In the genomic region with DNA sequence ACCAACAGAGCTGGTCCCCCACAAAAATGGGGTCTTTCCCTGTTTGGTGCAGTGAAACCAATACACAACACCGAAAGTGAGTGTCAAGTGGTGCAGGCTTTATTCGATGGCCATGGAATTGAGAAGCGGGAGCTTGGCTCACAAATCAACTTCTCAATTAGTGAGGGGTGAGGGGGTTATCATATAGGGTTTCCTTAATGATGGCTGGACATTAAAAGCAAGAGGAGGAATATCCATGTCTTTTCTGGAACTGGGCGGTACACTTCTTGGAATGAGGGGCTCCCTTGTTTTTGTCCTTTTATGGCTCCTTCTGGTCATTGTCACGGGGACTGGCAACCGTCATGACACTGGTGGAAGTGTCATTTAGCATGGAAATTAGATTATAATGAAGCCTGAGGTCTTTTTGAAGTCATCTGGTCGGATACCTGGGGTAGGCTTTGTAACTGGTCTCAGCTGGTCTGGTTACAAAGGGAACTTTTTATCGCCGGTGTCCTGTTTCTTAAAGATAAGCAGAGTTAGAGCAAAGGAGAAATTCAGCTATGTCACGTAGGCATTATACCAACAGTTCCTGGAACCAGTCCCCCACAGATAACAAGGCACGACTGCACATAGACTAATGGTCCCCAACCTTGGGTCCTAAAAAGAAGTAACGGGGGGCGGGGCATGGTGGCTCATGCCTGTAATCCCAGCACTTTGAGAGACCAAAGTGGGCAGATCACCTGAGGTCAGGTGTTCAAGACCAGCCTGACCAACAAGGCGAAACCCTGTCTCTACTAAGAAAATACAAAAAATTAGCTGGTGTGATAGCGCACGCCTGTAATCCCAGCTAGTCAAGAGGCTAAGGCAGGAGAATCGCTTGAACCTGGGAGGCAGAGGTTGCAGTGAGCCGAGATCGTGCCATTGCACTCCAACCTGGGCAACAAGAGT, we compare ENCODE assay signal across 1 cellular context.
A peak's percentile ranks its signal among the peaks of the same experiment; 100 is the strongest.
TF ChIP-seq lines count a peak whose summit lies in the region.

No MANE protein-coding gene starts in this region.

TF ChIP-seq in K562, 482 proteins besides CTCF, POLR2A, EP300 and RAD21 (continued from another document and continues in another):
- TF ChIP-seq, protein P1, sequence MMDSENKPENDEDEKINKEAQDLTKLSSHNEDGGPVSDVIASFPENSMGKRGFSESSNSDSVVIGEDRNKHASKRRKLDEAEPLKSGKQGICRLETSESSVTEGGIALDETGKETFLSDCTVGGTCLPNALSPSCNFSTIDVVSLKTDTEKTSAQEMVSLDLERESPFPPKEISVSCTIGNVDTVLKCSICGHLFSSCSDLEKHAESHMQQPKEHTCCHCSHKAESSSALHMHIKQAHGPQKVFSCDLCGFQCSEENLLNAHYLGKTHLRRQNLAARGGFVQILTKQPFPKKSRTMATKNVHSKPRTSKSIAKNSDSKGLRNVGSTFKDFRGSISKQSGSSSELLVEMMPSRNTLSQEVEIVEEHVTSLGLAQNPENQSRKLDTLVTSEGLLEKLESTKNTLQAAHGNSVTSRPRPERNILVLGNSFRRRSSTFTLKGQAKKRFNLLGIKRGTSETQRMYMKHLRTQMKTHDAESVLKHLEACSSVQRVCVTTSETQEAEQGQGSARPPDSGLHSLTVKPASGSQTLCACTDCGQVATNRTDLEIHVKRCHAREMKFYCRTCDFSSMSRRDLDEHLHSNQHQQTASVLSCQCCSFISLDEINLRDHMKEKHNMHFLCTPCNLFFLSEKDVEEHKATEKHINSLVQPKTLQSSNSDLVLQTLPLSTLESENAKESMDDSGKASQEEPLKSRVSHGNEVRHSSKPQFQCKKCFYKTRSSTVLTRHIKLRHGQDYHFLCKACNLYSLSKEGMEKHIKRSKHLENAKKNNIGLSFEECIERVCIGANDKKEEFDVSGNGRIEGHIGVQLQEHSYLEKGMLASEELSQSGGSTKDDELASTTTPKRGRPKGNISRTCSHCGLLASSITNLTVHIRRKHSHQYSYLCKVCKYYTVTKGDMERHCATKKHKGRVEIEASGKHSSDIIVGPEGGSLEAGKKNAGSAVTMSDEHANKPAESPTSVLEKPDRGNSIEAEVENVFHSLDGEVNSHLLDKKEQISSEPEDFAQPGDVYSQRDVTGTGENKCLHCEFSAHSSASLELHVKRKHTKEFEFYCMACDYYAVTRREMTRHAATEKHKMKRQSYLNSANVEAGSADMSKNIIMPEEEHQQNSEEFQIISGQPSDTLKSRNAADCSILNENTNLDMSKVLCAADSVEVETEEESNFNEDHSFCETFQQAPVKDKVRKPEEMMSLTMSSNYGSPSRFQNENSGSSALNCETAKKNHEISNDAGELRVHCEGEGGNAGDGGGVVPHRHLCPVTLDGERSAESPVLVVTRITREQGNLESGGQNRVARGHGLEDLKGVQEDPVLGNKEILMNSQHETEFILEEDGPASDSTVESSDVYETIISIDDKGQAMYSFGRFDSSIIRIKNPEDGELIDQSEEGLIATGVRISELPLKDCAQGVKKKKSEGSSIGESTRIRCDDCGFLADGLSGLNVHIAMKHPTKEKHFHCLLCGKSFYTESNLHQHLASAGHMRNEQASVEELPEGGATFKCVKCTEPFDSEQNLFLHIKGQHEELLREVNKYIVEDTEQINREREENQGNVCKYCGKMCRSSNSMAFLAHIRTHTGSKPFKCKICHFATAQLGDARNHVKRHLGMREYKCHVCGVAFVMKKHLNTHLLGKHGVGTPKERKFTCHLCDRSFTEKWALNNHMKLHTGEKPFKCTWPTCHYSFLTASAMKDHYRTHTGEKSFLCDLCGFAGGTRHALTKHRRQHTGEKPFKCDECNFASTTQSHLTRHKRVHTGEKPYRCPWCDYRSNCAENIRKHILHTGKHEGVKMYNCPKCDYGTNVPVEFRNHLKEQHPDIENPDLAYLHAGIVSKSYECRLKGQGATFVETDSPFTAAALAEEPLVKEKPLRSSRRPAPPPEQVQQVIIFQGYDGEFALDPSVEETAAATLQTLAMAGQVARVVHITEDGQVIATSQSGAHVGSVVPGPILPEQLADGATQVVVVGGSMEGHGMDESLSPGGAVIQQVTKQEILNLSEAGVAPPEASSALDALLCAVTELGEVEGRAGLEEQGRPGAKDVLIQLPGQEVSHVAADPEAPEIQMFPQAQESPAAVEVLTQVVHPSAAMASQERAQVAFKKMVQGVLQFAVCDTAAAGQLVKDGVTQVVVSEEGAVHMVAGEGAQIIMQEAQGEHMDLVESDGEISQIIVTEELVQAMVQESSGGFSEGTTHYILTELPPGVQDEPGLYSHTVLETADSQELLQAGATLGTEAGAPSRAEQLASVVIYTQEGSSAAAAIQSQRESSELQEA (IDR thresholded peaks at IDR 0.05; ENCODE audit: low read depth) = no peak
- no peak for TF ChIP-seq HNRNPK (IDR thresholded peaks at IDR 0.05; ENCODE audit: low read depth, low read length, poor library complexity, severe bottlenecking)
- no peak for TF ChIP-seq KDM4B (IDR thresholded peaks at IDR 0.05; ENCODE audit: borderline replicate concordance in 2 of 2, low read depth in 1 of 2)
- 0 out of 2 replicates have a peak, but pooled peaks have one; percentile 59 for TF ChIP-seq ETV1 (tag; conservative IDR thresholded peaks at IDR 0.05; ENCODE audit: low read depth)
- TF ChIP-seq TFAM (CRISPR knock-in tag; conservative IDR thresholded peaks at IDR 0.05) = no peak
- no peak for TF ChIP-seq PURB (CRISPR knock-in tag; IDR thresholded peaks at IDR 0.05; ENCODE audit: low read depth)
- TF ChIP-seq, protein P2, sequence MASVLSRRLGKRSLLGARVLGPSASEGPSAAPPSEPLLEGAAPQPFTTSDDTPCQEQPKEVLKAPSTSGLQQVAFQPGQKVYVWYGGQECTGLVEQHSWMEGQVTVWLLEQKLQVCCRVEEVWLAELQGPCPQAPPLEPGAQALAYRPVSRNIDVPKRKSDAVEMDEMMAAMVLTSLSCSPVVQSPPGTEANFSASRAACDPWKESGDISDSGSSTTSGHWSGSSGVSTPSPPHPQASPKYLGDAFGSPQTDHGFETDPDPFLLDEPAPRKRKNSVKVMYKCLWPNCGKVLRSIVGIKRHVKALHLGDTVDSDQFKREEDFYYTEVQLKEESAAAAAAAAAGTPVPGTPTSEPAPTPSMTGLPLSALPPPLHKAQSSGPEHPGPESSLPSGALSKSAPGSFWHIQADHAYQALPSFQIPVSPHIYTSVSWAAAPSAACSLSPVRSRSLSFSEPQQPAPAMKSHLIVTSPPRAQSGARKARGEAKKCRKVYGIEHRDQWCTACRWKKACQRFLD (CRISPR knock-in tag; IDR thresholded peaks at IDR 0.05) = peak; percentile 89
- TF ChIP-seq ZNF75A (CRISPR knock-in tag; IDR thresholded peaks at IDR 0.05) = peak; percentile 29; the same call in 1 of the 2 replicates
- TF ChIP-seq, protein P3, sequence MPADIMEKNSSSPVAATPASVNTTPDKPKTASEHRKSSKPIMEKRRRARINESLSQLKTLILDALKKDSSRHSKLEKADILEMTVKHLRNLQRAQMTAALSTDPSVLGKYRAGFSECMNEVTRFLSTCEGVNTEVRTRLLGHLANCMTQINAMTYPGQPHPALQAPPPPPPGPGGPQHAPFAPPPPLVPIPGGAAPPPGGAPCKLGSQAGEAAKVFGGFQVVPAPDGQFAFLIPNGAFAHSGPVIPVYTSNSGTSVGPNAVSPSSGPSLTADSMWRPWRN (IDR thresholded peaks at IDR 0.05; ENCODE audit: low read depth) = peak; percentile 66; the same call in 1 of the 2 replicates
- TF ChIP-seq, protein P4, sequence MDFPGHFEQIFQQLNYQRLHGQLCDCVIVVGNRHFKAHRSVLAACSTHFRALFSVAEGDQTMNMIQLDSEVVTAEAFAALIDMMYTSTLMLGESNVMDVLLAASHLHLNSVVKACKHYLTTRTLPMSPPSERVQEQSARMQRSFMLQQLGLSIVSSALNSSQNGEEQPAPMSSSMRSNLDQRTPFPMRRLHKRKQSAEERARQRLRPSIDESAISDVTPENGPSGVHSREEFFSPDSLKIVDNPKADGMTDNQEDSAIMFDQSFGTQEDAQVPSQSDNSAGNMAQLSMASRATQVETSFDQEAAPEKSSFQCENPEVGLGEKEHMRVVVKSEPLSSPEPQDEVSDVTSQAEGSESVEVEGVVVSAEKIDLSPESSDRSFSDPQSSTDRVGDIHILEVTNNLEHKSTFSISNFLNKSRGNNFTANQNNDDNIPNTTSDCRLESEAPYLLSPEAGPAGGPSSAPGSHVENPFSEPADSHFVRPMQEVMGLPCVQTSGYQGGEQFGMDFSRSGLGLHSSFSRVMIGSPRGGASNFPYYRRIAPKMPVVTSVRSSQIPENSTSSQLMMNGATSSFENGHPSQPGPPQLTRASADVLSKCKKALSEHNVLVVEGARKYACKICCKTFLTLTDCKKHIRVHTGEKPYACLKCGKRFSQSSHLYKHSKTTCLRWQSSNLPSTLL (IDR thresholded peaks at IDR 0.05) = no peak
- TF ChIP-seq, protein P5, sequence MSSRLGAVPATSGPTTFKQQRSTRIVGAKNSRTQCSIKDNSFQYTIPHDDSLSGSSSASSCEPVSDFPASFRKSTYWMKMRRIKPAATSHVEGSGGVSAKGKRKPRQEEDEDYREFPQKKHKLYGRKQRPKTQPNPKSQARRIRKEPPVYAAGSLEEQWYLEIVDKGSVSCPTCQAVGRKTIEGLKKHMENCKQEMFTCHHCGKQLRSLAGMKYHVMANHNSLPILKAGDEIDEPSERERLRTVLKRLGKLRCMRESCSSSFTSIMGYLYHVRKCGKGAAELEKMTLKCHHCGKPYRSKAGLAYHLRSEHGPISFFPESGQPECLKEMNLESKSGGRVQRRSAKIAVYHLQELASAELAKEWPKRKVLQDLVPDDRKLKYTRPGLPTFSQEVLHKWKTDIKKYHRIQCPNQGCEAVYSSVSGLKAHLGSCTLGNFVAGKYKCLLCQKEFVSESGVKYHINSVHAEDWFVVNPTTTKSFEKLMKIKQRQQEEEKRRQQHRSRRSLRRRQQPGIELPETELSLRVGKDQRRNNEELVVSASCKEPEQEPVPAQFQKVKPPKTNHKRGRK (tag; IDR thresholded peaks at IDR 0.05) = no peak
- peak; percentile 49 for TF ChIP-seq ZNF239 (CRISPR knock-in tag; IDR thresholded peaks at IDR 0.05)
- TF ChIP-seq CXXC5 (CRISPR knock-in tag; IDR thresholded peaks at IDR 0.05) = peak; percentile 95
- TF ChIP-seq CREM (IDR thresholded peaks at IDR 0.05; ENCODE audit: low read depth) = peak; percentile 81
- TF ChIP-seq KAT7 (CRISPR knock-in tag; IDR thresholded peaks at IDR 0.05; ENCODE audit: borderline replicate concordance) = peak; percentile 61; the same call in 1 of the 2 replicates
- TF ChIP-seq, protein P6, sequence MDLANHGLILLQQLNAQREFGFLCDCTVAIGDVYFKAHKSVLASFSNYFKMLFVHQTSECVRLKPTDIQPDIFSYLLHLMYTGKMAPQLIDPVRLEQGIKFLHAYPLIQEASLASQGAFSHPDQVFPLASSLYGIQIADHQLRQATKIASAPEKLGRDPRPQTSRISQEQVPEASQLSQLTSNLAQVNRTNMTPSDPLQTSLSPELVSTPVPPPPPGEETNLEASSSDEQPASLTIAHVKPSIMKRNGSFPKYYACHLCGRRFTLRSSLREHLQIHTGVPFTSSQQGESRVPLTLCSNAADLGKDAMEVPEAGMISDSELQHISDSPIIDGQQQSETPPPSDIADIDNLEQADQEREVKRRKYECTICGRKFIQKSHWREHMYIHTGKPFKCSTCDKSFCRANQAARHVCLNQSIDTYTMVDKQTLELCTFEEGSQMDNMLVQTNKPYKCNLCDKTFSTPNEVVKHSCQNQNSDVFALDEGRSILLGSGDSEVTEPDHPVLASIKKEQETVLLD (IDR thresholded peaks at IDR 0.05) = peak; percentile 91
- no peak for TF ChIP-seq POLR2G (IDR thresholded peaks at IDR 0.05; ENCODE audit: low read depth, low read length)
- TF ChIP-seq TEAD4 (IDR thresholded peaks at IDR 0.05; ENCODE audit: low read length) = peak; percentile 97
- no peak for TF ChIP-seq TEAD4 (CRISPR knock-in tag; IDR thresholded peaks at IDR 0.05; ENCODE audit: borderline replicate concordance)
- TF ChIP-seq, protein P7, sequence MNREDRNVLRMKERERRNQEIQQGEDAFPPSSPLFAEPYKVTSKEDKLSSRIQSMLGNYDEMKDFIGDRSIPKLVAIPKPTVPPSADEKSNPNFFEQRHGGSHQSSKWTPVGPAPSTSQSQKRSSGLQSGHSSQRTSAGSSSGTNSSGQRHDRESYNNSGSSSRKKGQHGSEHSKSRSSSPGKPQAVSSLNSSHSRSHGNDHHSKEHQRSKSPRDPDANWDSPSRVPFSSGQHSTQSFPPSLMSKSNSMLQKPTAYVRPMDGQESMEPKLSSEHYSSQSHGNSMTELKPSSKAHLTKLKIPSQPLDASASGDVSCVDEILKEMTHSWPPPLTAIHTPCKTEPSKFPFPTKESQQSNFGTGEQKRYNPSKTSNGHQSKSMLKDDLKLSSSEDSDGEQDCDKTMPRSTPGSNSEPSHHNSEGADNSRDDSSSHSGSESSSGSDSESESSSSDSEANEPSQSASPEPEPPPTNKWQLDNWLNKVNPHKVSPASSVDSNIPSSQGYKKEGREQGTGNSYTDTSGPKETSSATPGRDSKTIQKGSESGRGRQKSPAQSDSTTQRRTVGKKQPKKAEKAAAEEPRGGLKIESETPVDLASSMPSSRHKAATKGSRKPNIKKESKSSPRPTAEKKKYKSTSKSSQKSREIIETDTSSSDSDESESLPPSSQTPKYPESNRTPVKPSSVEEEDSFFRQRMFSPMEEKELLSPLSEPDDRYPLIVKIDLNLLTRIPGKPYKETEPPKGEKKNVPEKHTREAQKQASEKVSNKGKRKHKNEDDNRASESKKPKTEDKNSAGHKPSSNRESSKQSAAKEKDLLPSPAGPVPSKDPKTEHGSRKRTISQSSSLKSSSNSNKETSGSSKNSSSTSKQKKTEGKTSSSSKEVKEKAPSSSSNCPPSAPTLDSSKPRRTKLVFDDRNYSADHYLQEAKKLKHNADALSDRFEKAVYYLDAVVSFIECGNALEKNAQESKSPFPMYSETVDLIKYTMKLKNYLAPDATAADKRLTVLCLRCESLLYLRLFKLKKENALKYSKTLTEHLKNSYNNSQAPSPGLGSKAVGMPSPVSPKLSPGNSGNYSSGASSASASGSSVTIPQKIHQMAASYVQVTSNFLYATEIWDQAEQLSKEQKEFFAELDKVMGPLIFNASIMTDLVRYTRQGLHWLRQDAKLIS (CRISPR knock-in tag; IDR thresholded peaks at IDR 0.05) = peak; percentile 84; the same call in 1 of the 2 replicates
- no peak for TF ChIP-seq ZNF174 (CRISPR knock-in tag; IDR thresholded peaks at IDR 0.05)
- TF ChIP-seq, protein P8, sequence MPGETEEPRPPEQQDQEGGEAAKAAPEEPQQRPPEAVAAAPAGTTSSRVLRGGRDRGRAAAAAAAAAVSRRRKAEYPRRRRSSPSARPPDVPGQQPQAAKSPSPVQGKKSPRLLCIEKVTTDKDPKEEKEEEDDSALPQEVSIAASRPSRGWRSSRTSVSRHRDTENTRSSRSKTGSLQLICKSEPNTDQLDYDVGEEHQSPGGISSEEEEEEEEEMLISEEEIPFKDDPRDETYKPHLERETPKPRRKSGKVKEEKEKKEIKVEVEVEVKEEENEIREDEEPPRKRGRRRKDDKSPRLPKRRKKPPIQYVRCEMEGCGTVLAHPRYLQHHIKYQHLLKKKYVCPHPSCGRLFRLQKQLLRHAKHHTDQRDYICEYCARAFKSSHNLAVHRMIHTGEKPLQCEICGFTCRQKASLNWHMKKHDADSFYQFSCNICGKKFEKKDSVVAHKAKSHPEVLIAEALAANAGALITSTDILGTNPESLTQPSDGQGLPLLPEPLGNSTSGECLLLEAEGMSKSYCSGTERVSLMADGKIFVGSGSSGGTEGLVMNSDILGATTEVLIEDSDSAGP (CRISPR knock-in tag; IDR thresholded peaks at IDR 0.05) = no peak
- TF ChIP-seq ZNF384 (IDR thresholded peaks at IDR 0.05; ENCODE audit: low read depth, low read length) = peak; percentile 48; the same call in 1 of the 2 replicates
- no peak for TF ChIP-seq PTBP1 (IDR thresholded peaks at IDR 0.05; ENCODE audit: low read depth, low read length)
- no peak for TF ChIP-seq ZNF785 (CRISPR knock-in tag; IDR thresholded peaks at IDR 0.05)
- no peak for TF ChIP-seq FOS (IDR thresholded peaks at IDR 0.05; ENCODE audit: extremely low read depth, insufficient read length)
- TF ChIP-seq MAFG (tag; conservative IDR thresholded peaks at IDR 0.05) = peak; percentile 91
- TF ChIP-seq MTA2 (IDR thresholded peaks at IDR 0.05; ENCODE audit: low read depth) = peak; percentile 96
- no peak for TF ChIP-seq PCBP1 (IDR thresholded peaks at IDR 0.05; ENCODE audit: low read depth, low read length, poor library complexity, severe bottlenecking)
